In genomic region chr1:212556822-212557549, GRCh38 we compare ENCODE assay signal across 17 cellular contexts.
"Had no signal": no experiment of that assay in that cellular context is flagged by ENCODE, and none has a peak within 500 bp of the region (broad histone marks: within the 10 kb centered on the region; RNA-seq: fewer than 3 reads in every experiment).

No MANE protein-coding gene starts in this region.

- H3K27ac Mint-ChIP-seq: activated CD8-positive, alpha-beta memory T cell treated with anti-CD3 and anti-CD28 coated beads, Interleukin-2, amount 10 ng/mL, durations not matched to agents 7 days and 5 days had no signal

- DNase-seq: activated CD4-positive, alpha-beta T cell treated with anti-CD3 and anti-CD28 coated beads, Interleukin-2, amount 50 U/mL, for 48 hours; activated CD4-positive, CD25-positive, alpha-beta regulatory T cell treated with anti-CD3 and anti-CD28 coated beads, Interleukin-2, amount 50 U/mL, for 72 hours; activated CD8-positive, alpha-beta memory T cell treated with anti-CD3 and anti-CD28 coated beads, Interleukin-2, amount 10 ng/mL, durations not matched to agents 7 days and 5 days; activated naive CD4-positive, alpha-beta T cell treated with anti-CD3 and anti-CD28 coated beads, Interleukin-2, amount 50 U/mL, for 16 hours; activated T-cell treated with anti-CD3 and anti-CD28 coated beads, Interleukin-2, amount 50 U/mL, for 1 hour; body of pancreas; caudate nucleus; colonic mucosa; hypothalamus; kidney glomerular epithelial cell; left ventricle myocardium superior; mesenchymal stem cell; psoas muscle; stimulated activated naive CD8-positive, alpha-beta T cell treated with anti-CD3 and anti-CD28 coated beads, Interleukin-15, Interleukin-2, amounts not matched to agents 100 U/mL and 50 U/mL, for 24 hours; upper lobe of left lung had no signal

- H3K36me3 ChIP-seq: colonic mucosa, upper lobe of left lung had no signal

- H3K27me3 ChIP-seq: body of pancreas, colonic mucosa, upper lobe of left lung had no signal

- ATAC-seq: activated CD8-positive, alpha-beta memory T cell treated with anti-CD3 and anti-CD28 coated beads, Interleukin-2, amount 10 ng/mL, durations not matched to agents 7 days and 5 days; body of pancreas; esophagus mucosa; left ventricle myocardium superior; psoas muscle; sciatic nerve; stimulated activated naive CD8-positive, alpha-beta T cell treated with anti-CD3 and anti-CD28 coated beads, Interleukin-15, Interleukin-2, amounts not matched to agents 100 U/mL and 50 U/mL, for 24 hours had no signal

- H3K9me3 ChIP-seq: body of pancreas, colonic mucosa, psoas muscle, upper lobe of left lung had no signal

- H3K4me1 ChIP-seq: colonic mucosa had no signal

- H3K4me3 ChIP-seq: body of pancreas, colonic mucosa had no signal
